Comparison of ENCODE assay signal across 18 cellular contexts in the genomic region with DNA sequence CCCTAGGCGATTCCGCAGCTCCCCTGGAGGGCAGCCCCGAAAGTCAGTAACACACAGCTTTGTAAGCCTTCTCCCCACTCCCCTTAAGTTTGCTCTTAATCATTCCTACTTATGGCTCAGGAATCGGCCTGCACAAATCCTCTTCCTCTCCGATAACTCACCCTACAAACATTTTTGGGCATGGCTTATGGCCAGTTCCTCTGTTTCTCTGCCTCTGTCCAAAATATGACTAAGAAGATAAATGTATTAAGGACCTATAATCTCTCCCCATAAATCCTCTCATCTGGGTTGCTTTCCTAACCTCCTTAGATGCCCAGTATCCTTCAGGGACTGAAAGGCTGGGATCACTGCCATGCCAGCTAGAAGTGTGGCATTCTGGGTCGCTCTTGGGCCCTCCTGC. TPM values are rescaled to one million over a fixed set of nuclear protein-coding genes. Genes with fewer than 3 reads are reported as not detected.
DNase-seq lines count a peak whose midpoint lies in the region; ATAC-seq, FAIRE-seq and TF ChIP-seq lines count a peak whose summit lies in the region.
"Had no signal": no experiment of that assay in that cellular context is flagged by ENCODE, and none has a peak within 500 bp of the region (broad histone marks: within the 10 kb centered on the region; RNA-seq: fewer than 3 reads in every experiment).

No MANE protein-coding gene starts in this region.

- no peak for TF ChIP-seq POLR2A in H54 (IDR thresholded peaks at IDR 0.05; ENCODE audit: low read depth, low read length)

- H3K27me3 ChIP-seq in SJSA1 (replicated peaks): no peaks in the 10 kb centered on the region

- FAIRE-seq in H54 (lab: Jason Lieb, UNC): no peak
- FAIRE-seq: HTR-8/SVneo had no signal

- peak; percentile 12 for DNase-seq in H54 (ENCODE audit: insufficient read length, low spot score)
- DNase-seq in SJSA1 (ENCODE audit: low read depth in 1 of 2, low spot score in 2 of 2): no peak
- peak; percentile 88 for DNase-seq in fibroblast of mammary gland (ENCODE audit: low read depth)
- no peak for DNase-seq in SHP77 (lab: John Stamatoyannopoulos, UW)
- DNase-seq in midbrain (lab: John Stamatoyannopoulos, UW): no peak
- no peak for DNase-seq in AML-193 (lab: John Stamatoyannopoulos, UW)
- DNase-seq: activated CD4-positive, alpha-beta T cell treated with anti-CD3 and anti-CD28 coated beads, Interleukin-2, amount 50 U/mL, for 1 hour; CD4-positive, alpha-beta memory T cell; DMS79; heart left ventricle; natural killer cell; NCI-H1930; NCI-H524 treated with DMSO at 0.1 percent for 48 hours; tibial artery had no signal

- H3K27ac ChIP-seq in SJSA1: peak overlapping the region; percentile 67; the same call in 1 of the 2 replicates
- H3K27ac ChIP-seq: heart left ventricle, tibial artery had no signal

- ATAC-seq in activated CD4-positive, CD25-positive, alpha-beta regulatory T cell treated with anti-CD3 and anti-CD28 coated beads, Interleukin-2, amount 50 U/mL, for 24 hours: no peak
- ATAC-seq: natural killer cell; stimulated activated effector memory CD8-positive, alpha-beta T cell treated with anti-CD3 and anti-CD28 coated beads, Interleukin-12 subunit alpha, Interleukin-12 subunit beta, amount 100 ng/mL, for 72 hours had no signal

- H3K4me3 ChIP-seq in SJSA1 (no peak overlapping the region), fibroblast of mammary gland (ENCODE audit: control insufficient read depth, low read depth, low read length) (no peak overlapping the region)
- H3K4me3 ChIP-seq: heart left ventricle, lung, tibial artery had no signal

- no peak for TF ChIP-seq CTCF in fibroblast of mammary gland (conservative IDR thresholded peaks at IDR 0.05; ENCODE audit: control insufficient read depth, insufficient read depth, low read depth, low read length)

- H3K9me3 ChIP-seq in SJSA1 (replicated peaks): 0 out of 2 replicates have a peak, but pooled peaks cover 3% of the 10 kb centered on the region

- H3K4me1 ChIP-seq in SJSA1 (replicated peaks): peaks cover 23% of the 10 kb centered on the region

- peaks cover 4% of the 10 kb centered on the region for H3K36me3 ChIP-seq in SJSA1
- H3K36me3 ChIP-seq: heart left ventricle, tibial artery had no signal

RNA-seq across cellular contexts. Expression of a gene that starts 41.0 kb away (rescaled TPM):
- 57.4 and 57.6 TPM in 2 replicates for total RNA-seq in SJSA1 (2014; rRNA removed; shearing (Covaris generic))
- total RNA-seq: CD4-positive, alpha-beta memory T cell; natural killer cell had no signal

Comparison
In these comparisons a context has a peak if more than half of its experiments do, and no peak if none do; other contexts are left out.
1. DNase-seq: peak in H54 (single experiment) and fibroblast of mammary gland (single experiment); none in SJSA1 (0 of 2), SHP77 (0 of 2), midbrain (single experiment) and AML-193 (0 of 2).